Comparison of ENCODE assay signal across 37 cellular contexts in the genomic region with DNA sequence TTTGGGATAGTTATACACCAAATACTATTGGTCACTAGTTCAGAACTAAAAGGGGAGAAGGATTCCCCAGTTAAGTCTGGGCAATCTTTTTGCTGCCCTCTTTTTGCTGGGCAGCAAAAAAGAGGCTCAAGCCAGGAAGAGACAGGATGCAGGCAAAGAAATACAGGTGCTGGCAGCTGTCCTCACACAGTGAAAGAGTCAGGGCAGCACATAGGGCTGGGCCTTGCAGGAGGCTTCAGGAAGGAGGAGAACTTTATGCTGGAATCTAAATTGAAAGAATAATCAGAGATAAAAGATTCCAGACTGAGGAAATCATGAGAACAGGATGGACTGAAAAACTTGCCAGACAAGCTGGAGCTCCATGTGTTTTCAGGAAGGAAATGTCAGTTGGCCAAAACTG. TPM values are rescaled to one million over a fixed set of nuclear protein-coding genes. Genes with fewer than 3 reads are reported as not detected.
"Had no signal": no experiment of that assay in that cellular context is flagged by ENCODE, and none has a peak within 500 bp of the region (broad histone marks: within the 10 kb centered on the region; RNA-seq: fewer than 3 reads in every experiment).

No MANE protein-coding gene starts in this region.

- H3K27ac ChIP-seq: adrenal gland, body of pancreas, cardiac muscle cell, colonic mucosa, dorsolateral prefrontal cortex had no signal

- H3K4me1 ChIP-seq: adrenal gland, colonic mucosa had no signal

- ATAC-seq: activated CD4-positive, alpha-beta T cell treated with anti-CD3 and anti-CD28 coated beads for 36 hours; activated CD8-positive, alpha-beta memory T cell treated with anti-CD3 and anti-CD28 coated beads, Interleukin-2, amount 10 ng/mL, durations not matched to agents 7 days and 5 days; activated CD8-positive, alpha-beta T cell treated with anti-CD3 and anti-CD28 coated beads, Interleukin-2, amount 10 ng/mL, durations not matched to agents 7 days and 5 days; activated naive CD8-positive, alpha-beta T cell treated with anti-CD3 and anti-CD28 coated beads, Interleukin-2, amount 50 U/mL, for 24 hours; body of pancreas; esophagus mucosa; T-helper 17 cell had no signal

- H3K27me3 Mint-ChIP-seq: activated CD4-positive, alpha-beta memory T cell treated with anti-CD3 and anti-CD28 coated beads for 36 hours; activated CD4-positive, alpha-beta T cell treated with anti-CD3 and anti-CD28 coated beads for 36 hours; activated CD4-positive, alpha-beta T cell treated with anti-CD3 and anti-CD28 coated beads, Interleukin-2, amount 10 ng/mL, durations not matched to agents 24 days and 14 days; activated CD8-positive, alpha-beta memory T cell treated with anti-CD3 and anti-CD28 coated beads, Interleukin-2, amount 10 ng/mL, durations not matched to agents 7 days and 5 days; activated naive CD4-positive, alpha-beta T cell treated with anti-CD3 and anti-CD28 coated beads, Interleukin-2, amount 50 U/mL, for 24 hours; activated naive CD8-positive, alpha-beta T cell treated with anti-CD3 and anti-CD28 coated beads for 36 hours; activated naive CD8-positive, alpha-beta T cell treated with anti-CD3 and anti-CD28 coated beads, Interleukin-2, amount 50 U/mL, for 24 hours; T-helper 17 cell had no signal

- H3K4me3 Mint-ChIP-seq: activated CD4-positive, alpha-beta memory T cell treated with anti-CD3 and anti-CD28 coated beads for 36 hours; activated CD4-positive, alpha-beta T cell treated with anti-CD3 and anti-CD28 coated beads for 36 hours; activated CD4-positive, alpha-beta T cell treated with anti-CD3 and anti-CD28 coated beads, Interleukin-2, amount 10 ng/mL, durations not matched to agents 24 days and 14 days; activated CD8-positive, alpha-beta memory T cell treated with anti-CD3 and anti-CD28 coated beads, Interleukin-2, amount 10 ng/mL, durations not matched to agents 7 days and 5 days; activated CD8-positive, alpha-beta T cell treated with anti-CD3 and anti-CD28 coated beads, Interleukin-2, amount 10 ng/mL, durations not matched to agents 7 days and 5 days; activated naive CD4-positive, alpha-beta T cell treated with anti-CD3 and anti-CD28 coated beads for 36 hours; activated naive CD4-positive, alpha-beta T cell treated with anti-CD3 and anti-CD28 coated beads, Interleukin-2, amount 50 U/mL, for 24 hours; activated naive CD8-positive, alpha-beta T cell treated with anti-CD3 and anti-CD28 coated beads for 36 hours; activated naive CD8-positive, alpha-beta T cell treated with anti-CD3 and anti-CD28 coated beads, Interleukin-2, amount 50 U/mL, for 24 hours; activated T-helper 1 cell treated with anti-CD3 and anti-CD28 coated beads, Interleukin-12 subunit alpha, Interleukin-12 subunit beta, Interleukin-2, Interleukin-4 antibody, amounts not matched to agents 30 ng/mL and 10 ng/mL and 1 ng/mL, durations not matched to agents 14 hours and 24 hours and 36 hours; endodermal cell; T-helper 17 cell; T-helper 2 cell treated with Interferon-gamma antibody and Interleukin-4, amounts not matched to agents 5 μg/mL and 100 μg/mL, for 36 hours had no signal

- H3K36me3 Mint-ChIP-seq: activated CD4-positive, alpha-beta memory T cell treated with anti-CD3 and anti-CD28 coated beads for 36 hours; activated CD8-positive, alpha-beta memory T cell treated with anti-CD3 and anti-CD28 coated beads, Interleukin-2, amount 10 ng/mL, durations not matched to agents 7 days and 5 days; activated naive CD4-positive, alpha-beta T cell treated with anti-CD3 and anti-CD28 coated beads, Interleukin-2, amount 50 U/mL, for 24 hours; activated naive CD8-positive, alpha-beta T cell treated with anti-CD3 and anti-CD28 coated beads for 36 hours had no signal

- FAIRE-seq: frontal cortex had no signal

- H3K4me1 Mint-ChIP-seq: activated CD4-positive, alpha-beta T cell treated with anti-CD3 and anti-CD28 coated beads for 36 hours; activated CD4-positive, alpha-beta T cell treated with anti-CD3 and anti-CD28 coated beads, Interleukin-2, amount 10 ng/mL, durations not matched to agents 24 days and 14 days; activated CD8-positive, alpha-beta memory T cell treated with anti-CD3 and anti-CD28 coated beads, Interleukin-2, amount 10 ng/mL, durations not matched to agents 7 days and 5 days; activated naive CD4-positive, alpha-beta T cell treated with anti-CD3 and anti-CD28 coated beads, Interleukin-2, amount 50 U/mL, for 24 hours; activated naive CD8-positive, alpha-beta T cell treated with anti-CD3 and anti-CD28 coated beads for 36 hours; activated naive CD8-positive, alpha-beta T cell treated with anti-CD3 and anti-CD28 coated beads, Interleukin-2, amount 50 U/mL, for 24 hours; endodermal cell; T-helper 17 cell had no signal

- H3K27me3 ChIP-seq: adrenal gland, body of pancreas, cardiac muscle cell, colonic mucosa, dorsolateral prefrontal cortex had no signal

- DNase-seq: activated CD4-positive, alpha-beta memory T cell treated with anti-CD3 and anti-CD28 coated beads for 36 hours; activated CD4-positive, alpha-beta T cell treated with anti-CD3 and anti-CD28 coated beads for 36 hours; activated CD4-positive, alpha-beta T cell treated with anti-CD3 and anti-CD28 coated beads, Interleukin-2, amount 10 ng/mL, durations not matched to agents 24 days and 14 days; activated CD4-positive, CD25-positive, alpha-beta regulatory T cell; activated CD4-positive, CD25-positive, alpha-beta regulatory T cell treated with anti-CD3 and anti-CD28 coated beads, Interleukin-2, amount 50 U/mL, for 72 hours; activated CD8-positive, alpha-beta memory T cell treated with anti-CD3 and anti-CD28 coated beads, Interleukin-2, amount 10 ng/mL, durations not matched to agents 7 days and 5 days; activated CD8-positive, alpha-beta memory T cell treated with anti-CD3 and anti-CD28 coated beads, Interleukin-2, amount 50 U/mL, for 4 hours; activated CD8-positive, alpha-beta T cell treated with anti-CD3 and anti-CD28 coated beads, Interleukin-2, amount 10 ng/mL, durations not matched to agents 7 days and 5 days; activated effector memory CD4-positive, alpha-beta T cell treated with anti-CD3 and anti-CD28 coated beads, Interleukin-2, amount 50 U/mL, for 16 hours; activated naive CD4-positive, alpha-beta T cell treated with anti-CD3 and anti-CD28 coated beads for 36 hours; activated naive CD8-positive, alpha-beta T cell treated with anti-CD3 and anti-CD28 coated beads for 36 hours; activated naive CD8-positive, alpha-beta T cell treated with anti-CD3 and anti-CD28 coated beads, Interleukin-2, amount 50 U/mL, for 24 hours; activated T-cell treated with anti-CD3 and anti-CD28 coated beads, Interleukin-2, amount 50 U/mL, for 1 hour; activated T-cell treated with anti-CD3 and anti-CD28 coated beads, Interleukin-2, amount 50 U/mL, for 48 hours; adrenal gland; amygdala; aorta; body of pancreas; central memory CD4-positive, alpha-beta T cell; cerebellar nuclear complex; colonic mucosa; dorsolateral prefrontal cortex; effector memory CD4-positive, alpha-beta T cell; endodermal cell; foreskin fibroblast; head of caudate nucleus; T-helper 1 cell; T-helper 17 cell; T1000 had no signal

- H3K9me3 Mint-ChIP-seq: activated T-helper 1 cell treated with anti-CD3 and anti-CD28 coated beads, Interleukin-12 subunit alpha, Interleukin-12 subunit beta, Interleukin-2, Interleukin-4 antibody, amounts not matched to agents 30 ng/mL and 10 ng/mL and 1 ng/mL, durations not matched to agents 14 hours and 24 hours and 36 hours; activated T-helper 2 cell treated with anti-CD3 and anti-CD28 coated beads, Interferon-gamma antibody, Interleukin-2, Interleukin-4, amounts not matched to agents 10 μg/mL and 5 μg/mL and 100 μg/mL, durations not matched to agents 14 hours and 24 hours and 36 hours; T-helper 2 cell treated with Interferon-gamma antibody and Interleukin-4, amounts not matched to agents 5 μg/mL and 100 μg/mL, for 36 hours had no signal

- H3K9me3 ChIP-seq: adrenal gland, body of pancreas, colonic mucosa had no signal

- H3K4me3 ChIP-seq: adrenal gland, body of pancreas, cardiac muscle cell, colonic mucosa, dorsolateral prefrontal cortex had no signal

- H3K27ac Mint-ChIP-seq: activated CD4-positive, alpha-beta memory T cell treated with anti-CD3 and anti-CD28 coated beads for 36 hours; activated CD4-positive, alpha-beta T cell treated with anti-CD3 and anti-CD28 coated beads for 36 hours; activated CD4-positive, alpha-beta T cell treated with anti-CD3 and anti-CD28 coated beads, Interleukin-2, amount 10 ng/mL, durations not matched to agents 24 days and 14 days; activated CD8-positive, alpha-beta memory T cell treated with anti-CD3 and anti-CD28 coated beads, Interleukin-2, amount 10 ng/mL, durations not matched to agents 7 days and 5 days; activated CD8-positive, alpha-beta T cell treated with anti-CD3 and anti-CD28 coated beads, Interleukin-2, amount 10 ng/mL, durations not matched to agents 7 days and 5 days; activated naive CD4-positive, alpha-beta T cell treated with anti-CD3 and anti-CD28 coated beads for 36 hours; activated naive CD4-positive, alpha-beta T cell treated with anti-CD3 and anti-CD28 coated beads, Interleukin-2, amount 50 U/mL, for 24 hours; activated naive CD8-positive, alpha-beta T cell treated with anti-CD3 and anti-CD28 coated beads for 36 hours; activated naive CD8-positive, alpha-beta T cell treated with anti-CD3 and anti-CD28 coated beads, Interleukin-2, amount 50 U/mL, for 24 hours; activated T-helper 1 cell treated with anti-CD3 and anti-CD28 coated beads, Interleukin-12 subunit alpha, Interleukin-12 subunit beta, Interleukin-2, Interleukin-4 antibody, amounts not matched to agents 30 ng/mL and 10 ng/mL and 1 ng/mL, durations not matched to agents 14 hours and 24 hours and 36 hours; activated T-helper 2 cell treated with anti-CD3 and anti-CD28 coated beads, Interferon-gamma antibody, Interleukin-2, Interleukin-4, amounts not matched to agents 10 μg/mL and 5 μg/mL and 100 μg/mL, durations not matched to agents 14 hours and 24 hours and 36 hours; endodermal cell; T-helper 17 cell; T-helper 2 cell treated with Interferon-gamma antibody and Interleukin-4, amounts not matched to agents 5 μg/mL and 100 μg/mL, for 36 hours had no signal

- H3K36me3 ChIP-seq: adrenal gland, cardiac muscle cell, colonic mucosa had no signal

RNA-seq across cellular contexts. Expression of a gene that starts 46.8 kb away (rescaled TPM):
- total RNA-seq: activated CD4-positive, alpha-beta memory T cell treated with anti-CD3 and anti-CD28 coated beads for 36 hours; activated CD4-positive, alpha-beta T cell treated with anti-CD3 and anti-CD28 coated beads for 36 hours; activated CD4-positive, alpha-beta T cell treated with anti-CD3 and anti-CD28 coated beads, Interleukin-2, amount 10 ng/mL, durations not matched to agents 24 days and 14 days; activated CD8-positive, alpha-beta memory T cell treated with anti-CD3 and anti-CD28 coated beads for 36 hours; activated CD8-positive, alpha-beta memory T cell treated with anti-CD3 and anti-CD28 coated beads, Interleukin-2, amount 10 ng/mL, durations not matched to agents 7 days and 5 days; activated CD8-positive, alpha-beta T cell treated with anti-CD3 and anti-CD28 coated beads, Interleukin-2, amount 10 ng/mL, durations not matched to agents 7 days and 5 days; activated naive CD4-positive, alpha-beta T cell treated with anti-CD3 and anti-CD28 coated beads for 36 hours; activated naive CD8-positive, alpha-beta T cell treated with anti-CD3 and anti-CD28 coated beads for 36 hours; activated T-helper 1 cell treated with anti-CD3 and anti-CD28 coated beads, Interleukin-12 subunit alpha, Interleukin-12 subunit beta, Interleukin-2, Interleukin-4 antibody, amounts not matched to agents 30 ng/mL and 10 ng/mL and 1 ng/mL, durations not matched to agents 14 hours and 24 hours and 36 hours; activated T-helper 2 cell treated with anti-CD3 and anti-CD28 coated beads, Interferon-gamma antibody, Interleukin-2, Interleukin-4, amounts not matched to agents 10 μg/mL and 5 μg/mL and 100 μg/mL, durations not matched to agents 14 hours and 24 hours and 36 hours had no signal
